Comparison of ENCODE assay signal across 1 cellular context in genomic region chr4:122733805-122734155, GRCh38.
TF ChIP-seq lines count a peak whose summit lies in the region.

No MANE protein-coding gene starts in this region.

TF ChIP-seq in WTC11, 78 proteins besides CTCF, POLR2A, EP300 and RAD21 (continued from another document):
- TF ChIP-seq, protein P1, sequence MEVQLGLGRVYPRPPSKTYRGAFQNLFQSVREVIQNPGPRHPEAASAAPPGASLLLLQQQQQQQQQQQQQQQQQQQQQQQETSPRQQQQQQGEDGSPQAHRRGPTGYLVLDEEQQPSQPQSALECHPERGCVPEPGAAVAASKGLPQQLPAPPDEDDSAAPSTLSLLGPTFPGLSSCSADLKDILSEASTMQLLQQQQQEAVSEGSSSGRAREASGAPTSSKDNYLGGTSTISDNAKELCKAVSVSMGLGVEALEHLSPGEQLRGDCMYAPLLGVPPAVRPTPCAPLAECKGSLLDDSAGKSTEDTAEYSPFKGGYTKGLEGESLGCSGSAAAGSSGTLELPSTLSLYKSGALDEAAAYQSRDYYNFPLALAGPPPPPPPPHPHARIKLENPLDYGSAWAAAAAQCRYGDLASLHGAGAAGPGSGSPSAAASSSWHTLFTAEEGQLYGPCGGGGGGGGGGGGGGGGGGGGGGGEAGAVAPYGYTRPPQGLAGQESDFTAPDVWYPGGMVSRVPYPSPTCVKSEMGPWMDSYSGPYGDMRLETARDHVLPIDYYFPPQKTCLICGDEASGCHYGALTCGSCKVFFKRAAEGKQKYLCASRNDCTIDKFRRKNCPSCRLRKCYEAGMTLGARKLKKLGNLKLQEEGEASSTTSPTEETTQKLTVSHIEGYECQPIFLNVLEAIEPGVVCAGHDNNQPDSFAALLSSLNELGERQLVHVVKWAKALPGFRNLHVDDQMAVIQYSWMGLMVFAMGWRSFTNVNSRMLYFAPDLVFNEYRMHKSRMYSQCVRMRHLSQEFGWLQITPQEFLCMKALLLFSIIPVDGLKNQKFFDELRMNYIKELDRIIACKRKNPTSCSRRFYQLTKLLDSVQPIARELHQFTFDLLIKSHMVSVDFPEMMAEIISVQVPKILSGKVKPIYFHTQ (CRISPR knock-in tag; IDR thresholded peaks at IDR 0.05): no peak
